34 cellular contexts compared by ENCODE assay signal in genomic region chr17:7426203-7426863, GRCh38. TPM values are rescaled to one million over a fixed set of nuclear protein-coding genes. Genes with fewer than 3 reads are reported as not detected.
"Had no signal": no experiment of that assay in that cellular context is flagged by ENCODE, and none has a peak within 500 bp of the region (broad histone marks: within the 10 kb centered on the region; RNA-seq: fewer than 3 reads in every experiment).

No MANE protein-coding gene starts in this region.

- H3K27me3 Mint-ChIP-seq: activated CD4-positive, alpha-beta T cell treated with anti-CD3 and anti-CD28 coated beads for 36 hours; activated CD8-positive, alpha-beta T cell treated with anti-CD3 and anti-CD28 coated beads for 36 hours; activated naive CD4-positive, alpha-beta T cell treated with anti-CD3 and anti-CD28 coated beads, Interleukin-2, amount 50 U/mL, for 24 hours; activated naive CD8-positive, alpha-beta T cell treated with anti-CD3 and anti-CD28 coated beads for 36 hours; activated naive CD8-positive, alpha-beta T cell treated with anti-CD3 and anti-CD28 coated beads, Interleukin-2, amount 50 U/mL, for 24 hours; central memory CD8-positive, alpha-beta T cell had no signal

- DNase-seq: activated CD4-positive, alpha-beta T cell treated with anti-CD3 and anti-CD28 coated beads for 36 hours; activated CD4-positive, alpha-beta T cell treated with anti-CD3 and anti-CD28 coated beads, Interleukin-2, amount 50 U/mL, for 1 hour; activated CD4-positive, alpha-beta T cell treated with anti-CD3 and anti-CD28 coated beads, Interleukin-2, amount 50 U/mL, for 48 hours; activated CD4-positive, CD25-positive, alpha-beta regulatory T cell; activated CD4-positive, CD25-positive, alpha-beta regulatory T cell treated with anti-CD3 and anti-CD28 coated beads, Interleukin-2, amount 50 U/mL, for 72 hours; activated CD8-positive, alpha-beta memory T cell treated with anti-CD3 and anti-CD28 coated beads for 24 hours; activated CD8-positive, alpha-beta T cell treated with anti-CD3 and anti-CD28 coated beads for 36 hours; activated effector memory CD4-positive, alpha-beta T cell treated with anti-CD3 and anti-CD28 coated beads, Interleukin-2, amount 50 U/mL, for 16 hours; activated naive CD4-positive, alpha-beta T cell treated with anti-CD3 and anti-CD28 coated beads for 36 hours; activated naive CD8-positive, alpha-beta T cell treated with anti-CD3 and anti-CD28 coated beads for 36 hours; activated naive CD8-positive, alpha-beta T cell treated with anti-CD3 and anti-CD28 coated beads, Interleukin-2, amount 50 U/mL, for 24 hours; activated T-cell treated with anti-CD3 and anti-CD28 coated beads, Interleukin-2, amount 50 U/mL, for 48 hours; adrenal gland; amygdala; effector memory CD4-positive, alpha-beta T cell; erythroblast; foreskin keratinocyte; gastrocnemius medialis; glutamatergic neuron; T-helper 2 cell had no signal

- H3K4me3 Mint-ChIP-seq: activated CD4-positive, alpha-beta T cell treated with anti-CD3 and anti-CD28 coated beads for 36 hours; activated CD8-positive, alpha-beta T cell treated with anti-CD3 and anti-CD28 coated beads for 36 hours; activated naive CD4-positive, alpha-beta T cell treated with anti-CD3 and anti-CD28 coated beads for 36 hours; activated naive CD4-positive, alpha-beta T cell treated with anti-CD3 and anti-CD28 coated beads, Interleukin-2, amount 50 U/mL, for 24 hours; activated naive CD8-positive, alpha-beta T cell treated with anti-CD3 and anti-CD28 coated beads for 36 hours; activated naive CD8-positive, alpha-beta T cell treated with anti-CD3 and anti-CD28 coated beads, Interleukin-2, amount 50 U/mL, for 24 hours; activated T-helper 1 cell treated with anti-CD3 and anti-CD28 coated beads, Interleukin-12 subunit alpha, Interleukin-12 subunit beta, Interleukin-2, Interleukin-4 antibody, amounts not matched to agents 30 ng/mL and 10 ng/mL and 1 ng/mL, durations not matched to agents 14 hours and 24 hours and 36 hours; brain; central memory CD8-positive, alpha-beta T cell; dendritic cell treated with granulocyte-macrophage colony-stimulating factor and Interleukin-4, amounts not matched to agents 40 ng/mL and 50 ng/mL, for 4 days had no signal

- H3K36me3 ChIP-seq: adrenal gland, breast epithelium, esophagus muscularis mucosa, gastrocnemius medialis had no signal

- H3K4me1 Mint-ChIP-seq: activated CD4-positive, alpha-beta T cell treated with anti-CD3 and anti-CD28 coated beads for 36 hours; activated naive CD4-positive, alpha-beta T cell treated with anti-CD3 and anti-CD28 coated beads, Interleukin-2, amount 50 U/mL, for 24 hours; activated naive CD8-positive, alpha-beta T cell treated with anti-CD3 and anti-CD28 coated beads for 36 hours; activated naive CD8-positive, alpha-beta T cell treated with anti-CD3 and anti-CD28 coated beads, Interleukin-2, amount 50 U/mL, for 24 hours; central memory CD8-positive, alpha-beta T cell had no signal

- H3K9me3 ChIP-seq: adrenal gland, breast epithelium, esophagus muscularis mucosa, gastrocnemius medialis had no signal

- ATAC-seq: activated CD4-positive, alpha-beta T cell treated with anti-CD3 and anti-CD28 coated beads for 36 hours; activated CD8-positive, alpha-beta T cell treated with anti-CD3 and anti-CD28 coated beads for 36 hours; activated naive CD8-positive, alpha-beta T cell treated with anti-CD3 and anti-CD28 coated beads, Interleukin-2, amount 50 U/mL, for 24 hours; foreskin keratinocyte; gastrocnemius medialis had no signal

- H3K4me1 ChIP-seq: adrenal gland, breast epithelium, esophagus muscularis mucosa, foreskin keratinocyte, gastrocnemius medialis had no signal

- H3K36me3 Mint-ChIP-seq: activated naive CD4-positive, alpha-beta T cell treated with anti-CD3 and anti-CD28 coated beads, Interleukin-2, amount 50 U/mL, for 24 hours; activated naive CD8-positive, alpha-beta T cell treated with anti-CD3 and anti-CD28 coated beads for 36 hours; brain had no signal

- H3K4me3 ChIP-seq: adrenal gland, breast epithelium, coronary artery, dorsolateral prefrontal cortex, esophagus muscularis mucosa, gastrocnemius medialis had no signal

- H3K27me3 ChIP-seq: adrenal gland, breast epithelium, dorsolateral prefrontal cortex, esophagus muscularis mucosa, foreskin keratinocyte, gastrocnemius medialis had no signal

- H3K27ac ChIP-seq: adrenal gland, breast epithelium, coronary artery, dorsolateral prefrontal cortex, esophagus muscularis mucosa, foreskin keratinocyte, gastrocnemius medialis had no signal

- H3K9me3 Mint-ChIP-seq: activated CD8-positive, alpha-beta T cell treated with anti-CD3 and anti-CD28 coated beads for 36 hours; activated naive CD4-positive, alpha-beta T cell treated with anti-CD3 and anti-CD28 coated beads for 36 hours; activated naive CD4-positive, alpha-beta T cell treated with anti-CD3 and anti-CD28 coated beads, Interleukin-2, amount 50 U/mL, for 24 hours; activated naive CD8-positive, alpha-beta T cell treated with anti-CD3 and anti-CD28 coated beads for 36 hours; activated naive CD8-positive, alpha-beta T cell treated with anti-CD3 and anti-CD28 coated beads, Interleukin-2, amount 50 U/mL, for 24 hours; activated T-helper 1 cell treated with anti-CD3 and anti-CD28 coated beads, Interleukin-12 subunit alpha, Interleukin-12 subunit beta, Interleukin-2, Interleukin-4 antibody, amounts not matched to agents 30 ng/mL and 10 ng/mL and 1 ng/mL, durations not matched to agents 14 hours and 24 hours and 36 hours; activated T-helper 2 cell treated with anti-CD3 and anti-CD28 coated beads, Interferon-gamma antibody, Interleukin-2, Interleukin-4, amounts not matched to agents 10 μg/mL and 5 μg/mL and 100 μg/mL, durations not matched to agents 14 hours and 24 hours and 36 hours; central memory CD8-positive, alpha-beta T cell; dendritic cell treated with granulocyte-macrophage colony-stimulating factor and Interleukin-4, amounts not matched to agents 40 ng/mL and 50 ng/mL, for 4 days had no signal

- H3K27ac Mint-ChIP-seq: activated CD4-positive, alpha-beta T cell treated with anti-CD3 and anti-CD28 coated beads for 36 hours; activated CD8-positive, alpha-beta T cell treated with anti-CD3 and anti-CD28 coated beads for 36 hours; activated naive CD4-positive, alpha-beta T cell treated with anti-CD3 and anti-CD28 coated beads for 36 hours; activated naive CD4-positive, alpha-beta T cell treated with anti-CD3 and anti-CD28 coated beads, Interleukin-2, amount 50 U/mL, for 24 hours; activated naive CD8-positive, alpha-beta T cell treated with anti-CD3 and anti-CD28 coated beads for 36 hours; activated naive CD8-positive, alpha-beta T cell treated with anti-CD3 and anti-CD28 coated beads, Interleukin-2, amount 50 U/mL, for 24 hours; activated T-helper 1 cell treated with anti-CD3 and anti-CD28 coated beads, Interleukin-12 subunit alpha, Interleukin-12 subunit beta, Interleukin-2, Interleukin-4 antibody, amounts not matched to agents 30 ng/mL and 10 ng/mL and 1 ng/mL, durations not matched to agents 14 hours and 24 hours and 36 hours; activated T-helper 2 cell treated with anti-CD3 and anti-CD28 coated beads, Interferon-gamma antibody, Interleukin-2, Interleukin-4, amounts not matched to agents 10 μg/mL and 5 μg/mL and 100 μg/mL, durations not matched to agents 14 hours and 24 hours and 36 hours; dendritic cell treated with granulocyte-macrophage colony-stimulating factor and Interleukin-4, amounts not matched to agents 40 ng/mL and 50 ng/mL, for 4 days had no signal

RNA-seq across cellular contexts. Expression of gene SPEM2, which starts 0.9 kb away (rescaled TPM):
- total RNA-seq: activated CD4-positive, alpha-beta T cell treated with anti-CD3 and anti-CD28 coated beads for 36 hours; activated CD8-positive, alpha-beta T cell treated with anti-CD3 and anti-CD28 coated beads for 36 hours; activated naive CD4-positive, alpha-beta T cell treated with anti-CD3 and anti-CD28 coated beads for 36 hours; activated naive CD8-positive, alpha-beta T cell treated with anti-CD3 and anti-CD28 coated beads for 36 hours; activated T-helper 1 cell treated with anti-CD3 and anti-CD28 coated beads, Interleukin-12 subunit alpha, Interleukin-12 subunit beta, Interleukin-2, Interleukin-4 antibody, amounts not matched to agents 30 ng/mL and 10 ng/mL and 1 ng/mL, durations not matched to agents 14 hours and 24 hours and 36 hours; activated T-helper 2 cell treated with anti-CD3 and anti-CD28 coated beads, Interferon-gamma antibody, Interleukin-2, Interleukin-4, amounts not matched to agents 10 μg/mL and 5 μg/mL and 100 μg/mL, durations not matched to agents 14 hours and 24 hours and 36 hours; adrenal gland; aorta; breast epithelium; cardiac septum; cerebellum; esophagus muscularis mucosa; foreskin keratinocyte; gastrocnemius medialis; T-helper 1 cell treated with Interleukin-12 subunit alpha and Interleukin-12 subunit beta and Interleukin-4 antibody, amounts not matched to agents 30 ng/mL and 1 ng/mL, for 36 hours had no signal
- polyA plus RNA-seq: adrenal gland, aorta, foreskin keratinocyte had no signal

RNA-seq across cellular contexts. Expression of gene SPEM3, which starts 2.3 kb away (rescaled TPM):
- total RNA-seq: activated CD4-positive, alpha-beta T cell treated with anti-CD3 and anti-CD28 coated beads for 36 hours; activated CD8-positive, alpha-beta T cell treated with anti-CD3 and anti-CD28 coated beads for 36 hours; activated naive CD4-positive, alpha-beta T cell treated with anti-CD3 and anti-CD28 coated beads for 36 hours; activated naive CD8-positive, alpha-beta T cell treated with anti-CD3 and anti-CD28 coated beads for 36 hours; activated T-helper 1 cell treated with anti-CD3 and anti-CD28 coated beads, Interleukin-12 subunit alpha, Interleukin-12 subunit beta, Interleukin-2, Interleukin-4 antibody, amounts not matched to agents 30 ng/mL and 10 ng/mL and 1 ng/mL, durations not matched to agents 14 hours and 24 hours and 36 hours; activated T-helper 2 cell treated with anti-CD3 and anti-CD28 coated beads, Interferon-gamma antibody, Interleukin-2, Interleukin-4, amounts not matched to agents 10 μg/mL and 5 μg/mL and 100 μg/mL, durations not matched to agents 14 hours and 24 hours and 36 hours; adrenal gland; aorta; breast epithelium; cardiac septum; cerebellum; esophagus muscularis mucosa; foreskin keratinocyte; gastrocnemius medialis; T-helper 1 cell treated with Interleukin-12 subunit alpha and Interleukin-12 subunit beta and Interleukin-4 antibody, amounts not matched to agents 30 ng/mL and 1 ng/mL, for 36 hours had no signal
- polyA plus RNA-seq: adrenal gland, aorta, foreskin keratinocyte had no signal

RNA-seq across cellular contexts. Expression of gene SPEM1, which starts 6.2 kb away (rescaled TPM):
- total RNA-seq: activated CD4-positive, alpha-beta T cell treated with anti-CD3 and anti-CD28 coated beads for 36 hours; activated naive CD4-positive, alpha-beta T cell treated with anti-CD3 and anti-CD28 coated beads for 36 hours; activated naive CD8-positive, alpha-beta T cell treated with anti-CD3 and anti-CD28 coated beads for 36 hours; activated T-helper 1 cell treated with anti-CD3 and anti-CD28 coated beads, Interleukin-12 subunit alpha, Interleukin-12 subunit beta, Interleukin-2, Interleukin-4 antibody, amounts not matched to agents 30 ng/mL and 10 ng/mL and 1 ng/mL, durations not matched to agents 14 hours and 24 hours and 36 hours; activated T-helper 2 cell treated with anti-CD3 and anti-CD28 coated beads, Interferon-gamma antibody, Interleukin-2, Interleukin-4, amounts not matched to agents 10 μg/mL and 5 μg/mL and 100 μg/mL, durations not matched to agents 14 hours and 24 hours and 36 hours; adrenal gland; aorta; breast epithelium; cardiac septum; cerebellum; esophagus muscularis mucosa; foreskin keratinocyte; gastrocnemius medialis had no signal
- polyA plus RNA-seq: adrenal gland, aorta, foreskin keratinocyte had no signal
